Comparison of ENCODE assay signal across 1 cellular context in genomic region chr5:154421868-154422267, GRCh38.
TF ChIP-seq lines count a peak whose summit lies in the region.

No MANE protein-coding gene starts in this region.

TF ChIP-seq in GM23338, 12 proteins besides CTCF, POLR2A, EP300 and RAD21 (continued from another document):
- TF ChIP-seq REST (IDR thresholded peaks at IDR 0.05; ENCODE audit: unreplicated experiment) = no peak
- TF ChIP-seq EZH2 (IDR thresholded peaks at IDR 0.05; ENCODE audit: low read depth, unreplicated experiment) = no peak
- no peak for TF ChIP-seq NANOG (IDR thresholded peaks at IDR 0.05; ENCODE audit: borderline replicate concordance)
